In genomic region chr2:232394431-232394830, GRCh38 we compare ENCODE assay signal across 1 cellular context. TPM values are rescaled to one million over a fixed set of nuclear protein-coding genes. Genes with fewer than 3 reads are reported as not detected.
"Had no signal": no experiment of that assay in that cellular context is flagged by ENCODE, and none has a peak within 500 bp of the region (broad histone marks: within the 10 kb centered on the region; RNA-seq: fewer than 3 reads in every experiment).

No MANE protein-coding gene starts in this region.

RNA-seq across cellular contexts. Expression of gene ALPG, which starts 12.2 kb away (rescaled TPM):
- total RNA-seq: GM12878 had no signal
- polyA plus RNA-seq: GM12878 had no signal

RNA-seq across cellular contexts. Expression of gene ALPP, which starts 15.9 kb away (rescaled TPM):
- total RNA-seq: GM12878 had no signal
